17 cellular contexts compared by ENCODE assay signal in genomic region chr7:50332241-50333176, GRCh38. TPM values are rescaled to one million over a fixed set of nuclear protein-coding genes. Genes with fewer than 3 reads are reported as not detected.
A peak's percentile ranks its signal among the peaks of the same experiment; 100 is the strongest.
DNase-seq lines count a peak whose midpoint lies in the region; ATAC-seq and TF ChIP-seq lines count a peak whose summit lies in the region.
"Had no signal": no experiment of that assay in that cellular context is flagged by ENCODE, and none has a peak within 500 bp of the region (broad histone marks: within the 10 kb centered on the region; RNA-seq: fewer than 3 reads in every experiment).

No MANE protein-coding gene starts in this region.

- peak overlapping the region; percentile 83 for H3K27ac Mint-ChIP-seq in activated T-helper 2 cell treated with anti-CD3 and anti-CD28 coated beads, Interferon-gamma antibody, Interleukin-2, Interleukin-4, amounts not matched to agents 10 μg/mL and 5 μg/mL and 100 μg/mL, durations not matched to agents 14 hours and 24 hours and 36 hours
- peak overlapping the region; percentile 88 for H3K27ac Mint-ChIP-seq in stimulated activated memory B cell treated with anti-CD40 and anti-IgM and Interleukin-4, amounts not matched to agents 10 μg/mL and 1 μg/mL and 100 μg/mL, for 72 hours
- no peak overlapping the region for H3K27ac Mint-ChIP-seq in osteocyte (ENCODE audit: unreplicated experiment)
- H3K27ac Mint-ChIP-seq: activated CD4-positive, alpha-beta T cell treated with anti-CD3 and anti-CD28 coated beads, Interleukin-2, amount 10 ng/mL, durations not matched to agents 7 days and 5 days; immature natural killer cell had no signal

- no peak for TF ChIP-seq CTCF in osteocyte (IDR thresholded peaks at IDR 0.05)

- H3K4me1 Mint-ChIP-seq in activated T-helper 2 cell treated with anti-CD3 and anti-CD28 coated beads, Interferon-gamma antibody, Interleukin-2, Interleukin-4, amounts not matched to agents 10 μg/mL and 5 μg/mL and 100 μg/mL, durations not matched to agents 14 hours and 24 hours and 36 hours (ENCODE audit: low read depth) = peaks cover 62% of the 10 kb centered on the region
- peaks cover 45% of the 10 kb centered on the region for H3K4me1 Mint-ChIP-seq in stimulated activated memory B cell treated with anti-CD40 and anti-IgM and Interleukin-4, amounts not matched to agents 10 μg/mL and 1 μg/mL and 100 μg/mL, for 72 hours
- no peaks in the 10 kb centered on the region for H3K4me1 Mint-ChIP-seq in osteocyte (ENCODE audit: unreplicated experiment)

- peak; percentile 55 for DNase-seq in activated CD8-positive, alpha-beta memory T cell treated with anti-CD3 and anti-CD28 coated beads, Interleukin-2, amount 50 U/mL, for 48 hours
- no peak for DNase-seq in activated CD8-positive, alpha-beta memory T cell treated with anti-CD3 and anti-CD28 coated beads, Interleukin-2, amount 50 U/mL, for 4 hours
- DNase-seq in activated T-helper 2 cell treated with anti-CD3 and anti-CD28 coated beads, Interferon-gamma antibody, Interleukin-2, Interleukin-4, amounts not matched to agents 10 μg/mL and 5 μg/mL and 100 μg/mL, durations not matched to agents 14 hours and 24 hours and 36 hours (ENCODE audit: low spot score) = no peak
- no peak for DNase-seq in left colon
- no peak for DNase-seq in SIG-M5 treated with dmso at 0.1 percent for 504 hours (lab: John Stamatoyannopoulos, UW; ENCODE audit: unreplicated experiment)
- DNase-seq in osteocyte (ENCODE audit: extremely low spot score, unreplicated experiment) = no peak
- DNase-seq: caudate nucleus, midbrain, NCI-H1436, ovary, thyroid gland had no signal

- H3K4me3 Mint-ChIP-seq in activated T-helper 2 cell treated with anti-CD3 and anti-CD28 coated beads, Interferon-gamma antibody, Interleukin-2, Interleukin-4, amounts not matched to agents 10 μg/mL and 5 μg/mL and 100 μg/mL, durations not matched to agents 14 hours and 24 hours and 36 hours (ENCODE audit: low read depth) = no peak overlapping the region
- H3K4me3 Mint-ChIP-seq in stimulated activated memory B cell treated with anti-CD40 and anti-IgM and Interleukin-4, amounts not matched to agents 10 μg/mL and 1 μg/mL and 100 μg/mL, for 72 hours = peak overlapping the region; percentile 59
- no peak overlapping the region for H3K4me3 Mint-ChIP-seq in osteocyte (ENCODE audit: unreplicated experiment)
- H3K4me3 Mint-ChIP-seq: activated CD4-positive, alpha-beta T cell treated with anti-CD3 and anti-CD28 coated beads, Interleukin-2, amount 10 ng/mL, durations not matched to agents 7 days and 5 days; immature natural killer cell had no signal

- intact Hi-C loops in activated T-helper 2 cell treated with anti-CD3 and anti-CD28 coated beads, Interferon-gamma antibody, Interleukin-2, Interleukin-4, amounts not matched to agents 10 μg/mL and 5 μg/mL and 100 μg/mL, durations not matched to agents 14 hours and 24 hours and 36 hours (cut with micrococcal nuclease) = loop anchor here (1.0 to 10.0 kb wide), 5 partner anchors 8 to 332 kb away; no protein-coding TSS in a partner anchor
- intact Hi-C loops in left colon (cut with DNase I, micrococcal nuclease) = no loop called here

- ATAC-seq in HG03575 (IDR thresholded peaks at IDR 0.05; ENCODE audit: extremely low read depth, insufficient number of reproducible peaks, low FRiP score, unreplicated experiment) = peak; percentile 11
- no peak for ATAC-seq in stimulated activated memory B cell treated with anti-CD40 and anti-IgM and Interleukin-4, amounts not matched to agents 10 μg/mL and 1 μg/mL and 100 μg/mL, for 72 hours
- no peak for ATAC-seq in left colon

- no peaks in the 10 kb centered on the region for H3K27me3 Mint-ChIP-seq in activated T-helper 2 cell treated with anti-CD3 and anti-CD28 coated beads, Interferon-gamma antibody, Interleukin-2, Interleukin-4, amounts not matched to agents 10 μg/mL and 5 μg/mL and 100 μg/mL, durations not matched to agents 14 hours and 24 hours and 36 hours (ENCODE audit: low read depth)
- no peaks in the 10 kb centered on the region for H3K27me3 Mint-ChIP-seq in stimulated activated memory B cell treated with anti-CD40 and anti-IgM and Interleukin-4, amounts not matched to agents 10 μg/mL and 1 μg/mL and 100 μg/mL, for 72 hours
- H3K27me3 Mint-ChIP-seq in osteocyte (ENCODE audit: unreplicated experiment) = peaks cover 17% of the 10 kb centered on the region
- H3K27me3 Mint-ChIP-seq: activated CD4-positive, alpha-beta T cell treated with anti-CD3 and anti-CD28 coated beads, Interleukin-2, amount 10 ng/mL, durations not matched to agents 7 days and 5 days had no signal

- H3K9me3 Mint-ChIP-seq in activated T-helper 2 cell treated with anti-CD3 and anti-CD28 coated beads, Interferon-gamma antibody, Interleukin-2, Interleukin-4, amounts not matched to agents 10 μg/mL and 5 μg/mL and 100 μg/mL, durations not matched to agents 14 hours and 24 hours and 36 hours = no peaks in the 10 kb centered on the region
- H3K9me3 Mint-ChIP-seq in stimulated activated memory B cell treated with anti-CD40 and anti-IgM and Interleukin-4, amounts not matched to agents 10 μg/mL and 1 μg/mL and 100 μg/mL, for 72 hours = no peaks in the 10 kb centered on the region
- H3K9me3 Mint-ChIP-seq in osteocyte (ENCODE audit: unreplicated experiment) = no peaks in the 10 kb centered on the region
- H3K9me3 Mint-ChIP-seq: activated CD4-positive, alpha-beta T cell treated with anti-CD3 and anti-CD28 coated beads, Interleukin-2, amount 10 ng/mL, durations not matched to agents 7 days and 5 days; immature natural killer cell had no signal

- H3K36me3 Mint-ChIP-seq in activated T-helper 2 cell treated with anti-CD3 and anti-CD28 coated beads, Interferon-gamma antibody, Interleukin-2, Interleukin-4, amounts not matched to agents 10 μg/mL and 5 μg/mL and 100 μg/mL, durations not matched to agents 14 hours and 24 hours and 36 hours (ENCODE audit: low read depth) = peaks cover 62% of the 10 kb centered on the region
- peaks cover 43% of the 10 kb centered on the region for H3K36me3 Mint-ChIP-seq in stimulated activated memory B cell treated with anti-CD40 and anti-IgM and Interleukin-4, amounts not matched to agents 10 μg/mL and 1 μg/mL and 100 μg/mL, for 72 hours
- no peaks in the 10 kb centered on the region for H3K36me3 Mint-ChIP-seq in osteocyte (ENCODE audit: unreplicated experiment)

RNA-seq across cellular contexts. Expression of gene IKZF1, which starts 28.0 kb away (rescaled TPM):
- 360 and 371 TPM in 2 replicates for total RNA-seq in activated T-helper 2 cell treated with anti-CD3 and anti-CD28 coated beads, Interferon-gamma antibody, Interleukin-2, Interleukin-4, amounts not matched to agents 10 μg/mL and 5 μg/mL and 100 μg/mL, durations not matched to agents 14 hours and 24 hours and 36 hours
- total RNA-seq in left colon = 10 to 100 TPM in 1 of 2 donors, 1 to 10 TPM in 1; 5.6 to 11.2 TPM
- total RNA-seq in osteocyte = not detected in 2 replicates
- total RNA-seq: glomerular endothelial cell, NCI-H460 had no signal

Comparison
In these comparisons a context has a peak if more than half of its experiments do, and no peak if none do; other contexts are left out.
1. RNA of gene IKZF1, which starts 28.0 kb away (total RNA-seq): 360 to 371 TPM in activated T-helper 2 cell treated with anti-CD3 and anti-CD28 coated beads, Interferon-gamma antibody, Interleukin-2, Interleukin-4, amounts not matched to agents 10 μg/mL and 5 μg/mL and 100 μg/mL, durations not matched to agents 14 hours and 24 hours and 36 hours; 5.6 to 11.2 TPM in left colon and not detected in osteocyte; every median in the first group is over 10 times any median in the second.